1 cellular context compared by ENCODE assay signal in genomic region chr20:2524435-2525272, GRCh38.
A peak's percentile ranks its signal among the peaks of the same experiment; 100 is the strongest.
TF ChIP-seq lines count a peak whose summit lies in the region.

No MANE protein-coding gene starts in this region.

TF ChIP-seq in K562, 482 proteins besides CTCF, POLR2A, EP300 and RAD21 (continued from another document and continues in another):
- TF ChIP-seq MXD1 (CRISPR knock-in tag; IDR thresholded peaks at IDR 0.05; ENCODE audit: borderline replicate concordance, poor library complexity, severe bottlenecking) (no peak), ZBTB8A (IDR thresholded peaks at IDR 0.05; ENCODE audit: partially characterized antibody) (no peak), CBX5 (IDR thresholded peaks at IDR 0.05; ENCODE audit: borderline replicate concordance, low read depth) (no peak), MED1 (CRISPR knock-in tag; IDR thresholded peaks at IDR 0.05; ENCODE audit: borderline replicate concordance) (no peak), SP1 (CRISPR knock-in tag; IDR thresholded peaks at IDR 0.05) (no peak), HDAC3 (IDR thresholded peaks at IDR 0.05; ENCODE audit: borderline replicate concordance, partially characterized antibody) (no peak), SMARCE1 (IDR thresholded peaks at IDR 0.05) (no peak; the same call in 1 of the 2 replicates), ARID4B (CRISPR knock-in tag; IDR thresholded peaks at IDR 0.05) (0 out of 2 replicates have a peak, but pooled peaks have one; percentile 47), CBX8 (IDR thresholded peaks at IDR 0.05; ENCODE audit: borderline replicate concordance, extremely low read depth, low read depth, low read length, poor library complexity, severe bottlenecking) (no peak), L3MBTL2 (IDR thresholded peaks at IDR 0.05) (no peak; the same call in 1 of the 2 replicates), FOXK2 (conservative IDR thresholded peaks at IDR 0.05 in 1 of 2, IDR thresholded peaks at IDR 0.05 in 1 of 2; ENCODE audit: low read depth in 2 of 2) (no peak), ZNF586 (CRISPR knock-in tag; conservative IDR thresholded peaks at IDR 0.05) (no peak), NFYB (IDR thresholded peaks at IDR 0.05; ENCODE audit: extremely low read depth, insufficient read length) (no peak), ADNP (tag; IDR thresholded peaks at IDR 0.05) (no peak), BCOR (IDR thresholded peaks at IDR 0.05) (no peak), LCOR (CRISPR knock-in tag; IDR thresholded peaks at IDR 0.05) (0 out of 2 replicates have a peak, but pooled peaks have one; percentile 69), E2F3 (CRISPR knock-in tag; IDR thresholded peaks at IDR 0.05) (no peak), KAT7 (CRISPR knock-in tag; IDR thresholded peaks at IDR 0.05; ENCODE audit: borderline replicate concordance) (peak; percentile 63; the same call in 1 of the 2 replicates), MAFF (IDR thresholded peaks at IDR 0.05; ENCODE audit: low read length) (no peak), NFATC3 (IDR thresholded peaks at IDR 0.05) (no peak), ZNF644 (tag; IDR thresholded peaks at IDR 0.05; ENCODE audit: low read depth) (no peak), MTA1 (IDR thresholded peaks at IDR 0.05; ENCODE audit: borderline replicate concordance) (no peak), ZNF584 (CRISPR knock-in tag; IDR thresholded peaks at IDR 0.05; ENCODE audit: low read depth) (no peak), ZNF175 (CRISPR knock-in tag; IDR thresholded peaks at IDR 0.05; ENCODE audit: low read depth) (no peak), SUPT5H (IDR thresholded peaks at IDR 0.05) (peak; percentile 66), ZC3H8 (IDR thresholded peaks at IDR 0.05) (no peak), TAF9B (IDR thresholded peaks at IDR 0.05; ENCODE audit: partially characterized antibody) (peak; percentile 43), CXXC5 (CRISPR knock-in tag; IDR thresholded peaks at IDR 0.05) (0 out of 2 replicates have a peak, but pooled peaks have one; percentile 33), PRPF4 (IDR thresholded peaks at IDR 0.05; ENCODE audit: insufficient read depth, low read depth, low read length, poor library complexity, severe bottlenecking) (no peak), PRDM10 (IDR thresholded peaks at IDR 0.05; ENCODE audit: partially characterized antibody) (peak; percentile 66), RNF2 (IDR thresholded peaks at IDR 0.05) (no peak), ETV5 (CRISPR knock-in tag; IDR thresholded peaks at IDR 0.05; ENCODE audit: low read depth) (peak; percentile 71; the same call in 1 of the 2 replicates), PHB2 (IDR thresholded peaks at IDR 0.05; ENCODE audit: low read depth) (no peak), EWSR1 (IDR thresholded peaks at IDR 0.05; ENCODE audit: borderline replicate concordance, low read depth, partially characterized antibody) (no peak), ZNF436 (CRISPR knock-in tag; IDR thresholded peaks at IDR 0.05) (no peak), ASH1L (IDR thresholded peaks at IDR 0.05; ENCODE audit: borderline replicate concordance, low read depth, partially characterized antibody) (no peak), SETDB1 (IDR thresholded peaks at IDR 0.05; ENCODE audit: low read length) (no peak), ZNF778 (CRISPR knock-in tag; IDR thresholded peaks at IDR 0.05) (no peak), ZNF785 (CRISPR knock-in tag; IDR thresholded peaks at IDR 0.05) (no peak), ZNF695 (CRISPR knock-in tag; IDR thresholded peaks at IDR 0.05) (no peak), USF2 (CRISPR knock-in tag; IDR thresholded peaks at IDR 0.05) (no peak)
- TF ChIP-seq, protein P1, sequence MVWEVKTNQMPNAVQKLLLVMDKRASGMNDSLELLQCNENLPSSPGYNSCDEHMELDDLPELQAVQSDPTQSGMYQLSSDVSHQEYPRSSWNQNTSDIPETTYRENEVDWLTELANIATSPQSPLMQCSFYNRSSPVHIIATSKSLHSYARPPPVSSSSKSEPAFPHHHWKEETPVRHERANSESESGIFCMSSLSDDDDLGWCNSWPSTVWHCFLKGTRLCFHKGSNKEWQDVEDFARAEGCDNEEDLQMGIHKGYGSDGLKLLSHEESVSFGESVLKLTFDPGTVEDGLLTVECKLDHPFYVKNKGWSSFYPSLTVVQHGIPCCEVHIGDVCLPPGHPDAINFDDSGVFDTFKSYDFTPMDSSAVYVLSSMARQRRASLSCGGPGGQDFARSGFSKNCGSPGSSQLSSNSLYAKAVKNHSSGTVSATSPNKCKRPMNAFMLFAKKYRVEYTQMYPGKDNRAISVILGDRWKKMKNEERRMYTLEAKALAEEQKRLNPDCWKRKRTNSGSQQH (CRISPR knock-in tag; IDR thresholded peaks at IDR 0.05): no peak
- TF ChIP-seq, protein P2, sequence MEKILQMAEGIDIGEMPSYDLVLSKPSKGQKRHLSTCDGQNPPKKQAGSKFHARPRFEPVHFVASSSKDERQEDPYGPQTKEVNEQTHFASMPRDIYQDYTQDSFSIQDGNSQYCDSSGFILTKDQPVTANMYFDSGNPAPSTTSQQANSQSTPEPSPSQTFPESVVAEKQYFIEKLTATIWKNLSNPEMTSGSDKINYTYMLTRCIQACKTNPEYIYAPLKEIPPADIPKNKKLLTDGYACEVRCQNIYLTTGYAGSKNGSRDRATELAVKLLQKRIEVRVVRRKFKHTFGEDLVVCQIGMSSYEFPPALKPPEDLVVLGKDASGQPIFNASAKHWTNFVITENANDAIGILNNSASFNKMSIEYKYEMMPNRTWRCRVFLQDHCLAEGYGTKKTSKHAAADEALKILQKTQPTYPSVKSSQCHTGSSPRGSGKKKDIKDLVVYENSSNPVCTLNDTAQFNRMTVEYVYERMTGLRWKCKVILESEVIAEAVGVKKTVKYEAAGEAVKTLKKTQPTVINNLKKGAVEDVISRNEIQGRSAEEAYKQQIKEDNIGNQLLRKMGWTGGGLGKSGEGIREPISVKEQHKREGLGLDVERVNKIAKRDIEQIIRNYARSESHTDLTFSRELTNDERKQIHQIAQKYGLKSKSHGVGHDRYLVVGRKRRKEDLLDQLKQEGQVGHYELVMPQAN (IDR thresholded peaks at IDR 0.05; ENCODE audit: borderline replicate concordance): no peak
- TF ChIP-seq, protein P3, sequence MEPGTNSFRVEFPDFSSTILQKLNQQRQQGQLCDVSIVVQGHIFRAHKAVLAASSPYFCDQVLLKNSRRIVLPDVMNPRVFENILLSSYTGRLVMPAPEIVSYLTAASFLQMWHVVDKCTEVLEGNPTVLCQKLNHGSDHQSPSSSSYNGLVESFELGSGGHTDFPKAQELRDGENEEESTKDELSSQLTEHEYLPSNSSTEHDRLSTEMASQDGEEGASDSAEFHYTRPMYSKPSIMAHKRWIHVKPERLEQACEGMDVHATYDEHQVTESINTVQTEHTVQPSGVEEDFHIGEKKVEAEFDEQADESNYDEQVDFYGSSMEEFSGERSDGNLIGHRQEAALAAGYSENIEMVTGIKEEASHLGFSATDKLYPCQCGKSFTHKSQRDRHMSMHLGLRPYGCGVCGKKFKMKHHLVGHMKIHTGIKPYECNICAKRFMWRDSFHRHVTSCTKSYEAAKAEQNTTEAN (CRISPR knock-in tag; IDR thresholded peaks at IDR 0.05): no peak
- TF ChIP-seq, protein P4, sequence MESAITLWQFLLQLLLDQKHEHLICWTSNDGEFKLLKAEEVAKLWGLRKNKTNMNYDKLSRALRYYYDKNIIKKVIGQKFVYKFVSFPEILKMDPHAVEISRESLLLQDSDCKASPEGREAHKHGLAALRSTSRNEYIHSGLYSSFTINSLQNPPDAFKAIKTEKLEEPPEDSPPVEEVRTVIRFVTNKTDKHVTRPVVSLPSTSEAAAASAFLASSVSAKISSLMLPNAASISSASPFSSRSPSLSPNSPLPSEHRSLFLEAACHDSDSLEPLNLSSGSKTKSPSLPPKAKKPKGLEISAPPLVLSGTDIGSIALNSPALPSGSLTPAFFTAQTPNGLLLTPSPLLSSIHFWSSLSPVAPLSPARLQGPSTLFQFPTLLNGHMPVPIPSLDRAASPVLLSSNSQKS (CRISPR knock-in tag; IDR thresholded peaks at IDR 0.05): no peak
- TF ChIP-seq, protein P5, sequence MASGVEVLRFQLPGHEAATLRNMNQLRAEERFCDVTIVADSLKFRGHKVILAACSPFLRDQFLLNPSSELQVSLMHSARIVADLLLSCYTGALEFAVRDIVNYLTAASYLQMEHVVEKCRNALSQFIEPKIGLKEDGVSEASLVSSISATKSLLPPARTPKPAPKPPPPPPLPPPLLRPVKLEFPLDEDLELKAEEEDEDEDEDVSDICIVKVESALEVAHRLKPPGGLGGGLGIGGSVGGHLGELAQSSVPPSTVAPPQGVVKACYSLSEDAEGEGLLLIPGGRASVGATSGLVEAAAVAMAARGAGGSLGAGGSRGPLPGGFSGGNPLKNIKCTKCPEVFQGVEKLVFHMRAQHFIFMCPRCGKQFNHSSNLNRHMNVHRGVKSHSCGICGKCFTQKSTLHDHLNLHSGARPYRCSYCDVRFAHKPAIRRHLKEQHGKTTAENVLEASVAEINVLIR (CRISPR knock-in tag; IDR thresholded peaks at IDR 0.05): no peak
- TF ChIP-seq, protein P6, sequence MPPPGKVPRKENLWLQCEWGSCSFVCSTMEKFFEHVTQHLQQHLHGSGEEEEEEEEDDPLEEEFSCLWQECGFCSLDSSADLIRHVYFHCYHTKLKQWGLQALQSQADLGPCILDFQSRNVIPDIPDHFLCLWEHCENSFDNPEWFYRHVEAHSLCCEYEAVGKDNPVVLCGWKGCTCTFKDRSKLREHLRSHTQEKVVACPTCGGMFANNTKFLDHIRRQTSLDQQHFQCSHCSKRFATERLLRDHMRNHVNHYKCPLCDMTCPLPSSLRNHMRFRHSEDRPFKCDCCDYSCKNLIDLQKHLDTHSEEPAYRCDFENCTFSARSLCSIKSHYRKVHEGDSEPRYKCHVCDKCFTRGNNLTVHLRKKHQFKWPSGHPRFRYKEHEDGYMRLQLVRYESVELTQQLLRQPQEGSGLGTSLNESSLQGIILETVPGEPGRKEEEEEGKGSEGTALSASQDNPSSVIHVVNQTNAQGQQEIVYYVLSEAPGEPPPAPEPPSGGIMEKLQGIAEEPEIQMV (tag; conservative IDR thresholded peaks at IDR 0.05; ENCODE audit: low read depth): no peak
- TF ChIP-seq, protein P7, sequence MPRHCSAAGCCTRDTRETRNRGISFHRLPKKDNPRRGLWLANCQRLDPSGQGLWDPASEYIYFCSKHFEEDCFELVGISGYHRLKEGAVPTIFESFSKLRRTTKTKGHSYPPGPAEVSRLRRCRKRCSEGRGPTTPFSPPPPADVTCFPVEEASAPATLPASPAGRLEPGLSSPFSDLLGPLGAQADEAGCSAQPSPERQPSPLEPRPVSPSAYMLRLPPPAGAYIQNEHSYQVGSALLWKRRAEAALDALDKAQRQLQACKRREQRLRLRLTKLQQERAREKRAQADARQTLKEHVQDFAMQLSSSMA (CRISPR knock-in tag; IDR thresholded peaks at IDR 0.05): no peak
